ENCODE assay signal across 8 cellular contexts in the genomic region with DNA sequence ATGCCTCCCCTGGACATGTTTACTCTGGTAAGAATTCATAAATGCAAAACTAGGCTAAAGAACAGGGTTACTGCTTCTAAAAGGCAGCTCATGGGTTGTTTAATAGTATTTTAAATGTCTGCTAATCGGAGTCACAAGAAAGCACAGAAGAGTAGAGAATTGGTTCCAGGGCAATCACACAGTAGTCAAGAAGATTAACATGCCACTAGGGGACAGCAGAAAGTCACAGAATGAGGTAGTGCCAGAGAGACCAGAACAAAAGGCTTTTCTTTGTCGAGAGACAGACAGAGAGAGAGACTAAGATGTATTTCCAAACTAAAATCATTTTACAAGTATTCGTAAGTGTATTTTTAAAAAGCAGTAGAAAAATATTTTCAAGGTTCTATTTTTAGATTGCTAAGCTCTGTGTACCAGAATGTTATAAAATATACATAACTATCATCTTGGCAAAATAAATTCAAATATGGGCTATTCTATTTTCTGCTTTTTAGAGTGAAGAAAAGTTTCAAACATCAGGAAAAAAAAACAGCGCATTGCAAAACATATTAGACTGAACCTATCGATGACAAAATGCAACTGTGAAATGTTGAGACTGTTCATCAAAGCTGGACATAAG.
DNase-seq lines count a peak whose midpoint lies in the region; TF ChIP-seq lines count a peak whose summit lies in the region.

No MANE protein-coding gene starts in this region.

- no peak overlapping the region for H3K27ac Mint-ChIP-seq in activated CD4-positive, alpha-beta T cell treated with anti-CD3 and anti-CD28 coated beads, Interleukin-2, amount 10 ng/mL, durations not matched to agents 24 days and 14 days

- no peaks in the 10 kb centered on the region for H3K36me3 ChIP-seq in HEK293 (ENCODE audit: control insufficient read depth in 2 of 2, insufficient read depth in 1 of 2, low read length in 2 of 2)

- H3K27ac ChIP-seq in HEK293 (ENCODE audit: extremely low read depth, low read depth, low read length), result no peak overlapping the region
- H3K27ac ChIP-seq in epithelial cell of prostate, result no peak overlapping the region

- intact Hi-C loops in activated CD4-positive, alpha-beta T cell treated with anti-CD3 and anti-CD28 coated beads, Interleukin-2, amount 10 ng/mL, durations not matched to agents 24 days and 14 days (cut with micrococcal nuclease), result loop anchor here (5.0 kb wide), 1 partner anchor 1381 kb away; no protein-coding TSS in a partner anchor

- peaks cover 5% of the 10 kb centered on the region for H3K27me3 Mint-ChIP-seq in activated CD4-positive, alpha-beta T cell treated with anti-CD3 and anti-CD28 coated beads, Interleukin-2, amount 10 ng/mL, durations not matched to agents 24 days and 14 days

- H3K36me3 Mint-ChIP-seq in activated CD4-positive, alpha-beta T cell treated with anti-CD3 and anti-CD28 coated beads, Interleukin-2, amount 10 ng/mL, durations not matched to agents 24 days and 14 days (ENCODE audit: low read depth), result no peaks in the 10 kb centered on the region

- H3K4me3 Mint-ChIP-seq in activated CD4-positive, alpha-beta T cell treated with anti-CD3 and anti-CD28 coated beads, Interleukin-2, amount 10 ng/mL, durations not matched to agents 24 days and 14 days, result no peak overlapping the region

- H3K9me3 ChIP-seq in HEK293 (ENCODE audit: control insufficient read depth, insufficient read depth, low read depth, low read length), result no peaks in the 10 kb centered on the region

- H3K9me3 Mint-ChIP-seq in activated CD4-positive, alpha-beta T cell treated with anti-CD3 and anti-CD28 coated beads, Interleukin-2, amount 10 ng/mL, durations not matched to agents 24 days and 14 days, result no peaks in the 10 kb centered on the region

- H3K4me1 Mint-ChIP-seq in activated CD4-positive, alpha-beta T cell treated with anti-CD3 and anti-CD28 coated beads, Interleukin-2, amount 10 ng/mL, durations not matched to agents 24 days and 14 days, result no peaks in the 10 kb centered on the region

- CTCF ChIA-PET in HEK293 (lab: Yijun Ruan, JAX), result interaction anchor here (0.5 to 1.8 kb wide), 20 partner anchors 11 to 981 kb away, joined by 3 to 7 read pairs (median 3); no protein-coding TSS in a partner anchor

- POLR2A ChIA-PET in HEK293 (lab: Yijun Ruan, JAX), result no interaction called here

- peaks cover 14% of the 10 kb centered on the region; the same call in 1 of the 2 replicates for H3K4me1 ChIP-seq in HEK293 (ENCODE audit: control insufficient read depth, insufficient read depth, low read length)

- peak; percentile 81 for TF ChIP-seq CTCF in HEK293 (tag by site-specific recombination; IDR thresholded peaks at IDR 0.05)

- peak; percentile 61 for DNase-seq in activated CD4-positive, alpha-beta T cell treated with anti-CD3 and anti-CD28 coated beads, Interleukin-2, amount 10 ng/mL, durations not matched to agents 24 days and 14 days
- DNase-seq in activated CD4-positive, alpha-beta T cell treated with anti-CD3 and anti-CD28 coated beads, Interleukin-2, amount 50 U/mL, for 48 hours, result no peak
- DNase-seq in NCI-H1048 (lab: John Stamatoyannopoulos, UW) (peak; percentile 21), SIG-M5 treated with dmso at 0.1 percent for 504 hours (lab: John Stamatoyannopoulos, UW; ENCODE audit: unreplicated experiment) (peak; percentile 70), epithelial cell of prostate (ENCODE audit: low read depth, low spot score) (peak; percentile 8), middle frontal gyrus (ENCODE audit: extremely low spot score, low spot score) (peak; percentile 74)
- no peak for DNase-seq in activated T-cell treated with anti-CD3 and anti-CD28 coated beads, Interleukin-2, amount 50 U/mL, for 48 hours

- H3K4me3 ChIP-seq in HEK293 (ENCODE audit: low read depth, low read length), result no peak overlapping the region

TF ChIP-seq in HEK293, 187 proteins besides CTCF, POLR2A, EP300 and RAD21 (continues in another document):
- TF ChIP-seq, protein P1, sequence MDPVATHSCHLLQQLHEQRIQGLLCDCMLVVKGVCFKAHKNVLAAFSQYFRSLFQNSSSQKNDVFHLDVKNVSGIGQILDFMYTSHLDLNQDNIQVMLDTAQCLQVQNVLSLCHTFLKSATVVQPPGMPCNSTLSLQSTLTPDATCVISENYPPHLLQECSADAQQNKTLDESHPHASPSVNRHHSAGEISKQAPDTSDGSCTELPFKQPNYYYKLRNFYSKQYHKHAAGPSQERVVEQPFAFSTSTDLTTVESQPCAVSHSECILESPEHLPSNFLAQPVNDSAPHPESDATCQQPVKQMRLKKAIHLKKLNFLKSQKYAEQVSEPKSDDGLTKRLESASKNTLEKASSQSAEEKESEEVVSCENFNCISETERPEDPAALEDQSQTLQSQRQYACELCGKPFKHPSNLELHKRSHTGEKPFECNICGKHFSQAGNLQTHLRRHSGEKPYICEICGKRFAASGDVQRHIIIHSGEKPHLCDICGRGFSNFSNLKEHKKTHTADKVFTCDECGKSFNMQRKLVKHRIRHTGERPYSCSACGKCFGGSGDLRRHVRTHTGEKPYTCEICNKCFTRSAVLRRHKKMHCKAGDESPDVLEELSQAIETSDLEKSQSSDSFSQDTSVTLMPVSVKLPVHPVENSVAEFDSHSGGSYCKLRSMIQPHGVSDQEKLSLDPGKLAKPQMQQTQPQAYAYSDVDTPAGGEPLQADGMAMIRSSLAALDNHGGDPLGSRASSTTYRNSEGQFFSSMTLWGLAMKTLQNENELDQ (tag by site-specific recombination; IDR thresholded peaks at IDR 0.05; ENCODE audit: low read depth), result no peak
- peak; percentile 94 for TF ChIP-seq ZNF654 (tag by site-specific recombination; IDR thresholded peaks at IDR 0.05; ENCODE audit: low read depth)
- TF ChIP-seq, protein P2, sequence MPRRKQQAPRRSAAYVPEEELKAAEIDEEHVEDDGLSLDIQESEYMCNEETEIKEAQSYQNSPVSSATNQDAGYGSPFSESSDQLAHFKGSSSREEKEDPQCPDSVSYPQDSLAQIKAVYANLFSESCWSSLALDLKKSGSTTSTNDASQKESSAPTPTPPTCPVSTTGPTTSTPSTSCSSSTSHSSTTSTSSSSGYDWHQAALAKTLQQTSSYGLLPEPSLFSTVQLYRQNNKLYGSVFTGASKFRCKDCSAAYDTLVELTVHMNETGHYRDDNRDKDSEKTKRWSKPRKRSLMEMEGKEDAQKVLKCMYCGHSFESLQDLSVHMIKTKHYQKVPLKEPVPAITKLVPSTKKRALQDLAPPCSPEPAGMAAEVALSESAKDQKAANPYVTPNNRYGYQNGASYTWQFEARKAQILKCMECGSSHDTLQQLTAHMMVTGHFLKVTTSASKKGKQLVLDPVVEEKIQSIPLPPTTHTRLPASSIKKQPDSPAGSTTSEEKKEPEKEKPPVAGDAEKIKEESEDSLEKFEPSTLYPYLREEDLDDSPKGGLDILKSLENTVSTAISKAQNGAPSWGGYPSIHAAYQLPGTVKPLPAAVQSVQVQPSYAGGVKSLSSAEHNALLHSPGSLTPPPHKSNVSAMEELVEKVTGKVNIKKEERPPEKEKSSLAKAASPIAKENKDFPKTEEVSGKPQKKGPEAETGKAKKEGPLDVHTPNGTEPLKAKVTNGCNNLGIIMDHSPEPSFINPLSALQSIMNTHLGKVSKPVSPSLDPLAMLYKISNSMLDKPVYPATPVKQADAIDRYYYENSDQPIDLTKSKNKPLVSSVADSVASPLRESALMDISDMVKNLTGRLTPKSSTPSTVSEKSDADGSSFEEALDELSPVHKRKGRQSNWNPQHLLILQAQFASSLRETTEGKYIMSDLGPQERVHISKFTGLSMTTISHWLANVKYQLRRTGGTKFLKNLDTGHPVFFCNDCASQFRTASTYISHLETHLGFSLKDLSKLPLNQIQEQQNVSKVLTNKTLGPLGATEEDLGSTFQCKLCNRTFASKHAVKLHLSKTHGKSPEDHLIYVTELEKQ (tag by site-specific recombination; IDR thresholded peaks at IDR 0.05; ENCODE audit: borderline replicate concordance), result no peak
- no peak for TF ChIP-seq ZNF660 (tag by site-specific recombination; IDR thresholded peaks at IDR 0.05)
- TF ChIP-seq, protein P3, sequence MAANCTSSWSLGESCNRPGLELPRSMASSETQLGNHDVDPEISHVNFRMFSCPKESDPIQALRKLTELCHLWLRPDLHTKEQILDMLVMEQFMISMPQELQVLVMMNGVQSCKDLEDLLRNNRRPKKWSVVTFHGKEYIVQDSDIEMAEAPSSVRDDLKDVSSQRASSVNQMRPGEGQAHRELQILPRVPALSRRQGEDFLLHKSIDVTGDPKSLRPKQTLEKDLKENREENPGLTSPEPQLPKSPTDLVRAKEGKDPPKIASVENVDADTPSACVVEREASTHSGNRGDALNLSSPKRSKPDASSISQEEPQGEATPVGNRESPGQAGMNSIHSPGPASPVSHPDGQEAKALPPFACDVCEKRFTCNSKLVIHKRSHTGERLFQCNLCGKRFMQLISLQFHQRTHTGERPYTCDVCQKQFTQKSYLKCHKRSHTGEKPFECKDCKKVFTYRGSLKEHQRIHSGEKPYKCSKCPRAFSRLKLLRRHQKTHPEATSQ (tag by site-specific recombination; IDR thresholded peaks at IDR 0.05), result no peak
- no peak for TF ChIP-seq ZNF155 (tag by site-specific recombination; IDR thresholded peaks at IDR 0.05)
- no peak for TF ChIP-seq SALL2 (tag by site-specific recombination; IDR thresholded peaks at IDR 0.05; ENCODE audit: borderline replicate concordance)
- TF ChIP-seq OSR2 (tag by site-specific recombination; IDR thresholded peaks at IDR 0.05), result 0 out of 2 replicates have a peak, but pooled peaks have one; percentile 53
- TF ChIP-seq ZNF596 (tag by site-specific recombination; IDR thresholded peaks at IDR 0.05), result peak; percentile 65; the same call in 1 of the 2 replicates
- TF ChIP-seq, protein P4, sequence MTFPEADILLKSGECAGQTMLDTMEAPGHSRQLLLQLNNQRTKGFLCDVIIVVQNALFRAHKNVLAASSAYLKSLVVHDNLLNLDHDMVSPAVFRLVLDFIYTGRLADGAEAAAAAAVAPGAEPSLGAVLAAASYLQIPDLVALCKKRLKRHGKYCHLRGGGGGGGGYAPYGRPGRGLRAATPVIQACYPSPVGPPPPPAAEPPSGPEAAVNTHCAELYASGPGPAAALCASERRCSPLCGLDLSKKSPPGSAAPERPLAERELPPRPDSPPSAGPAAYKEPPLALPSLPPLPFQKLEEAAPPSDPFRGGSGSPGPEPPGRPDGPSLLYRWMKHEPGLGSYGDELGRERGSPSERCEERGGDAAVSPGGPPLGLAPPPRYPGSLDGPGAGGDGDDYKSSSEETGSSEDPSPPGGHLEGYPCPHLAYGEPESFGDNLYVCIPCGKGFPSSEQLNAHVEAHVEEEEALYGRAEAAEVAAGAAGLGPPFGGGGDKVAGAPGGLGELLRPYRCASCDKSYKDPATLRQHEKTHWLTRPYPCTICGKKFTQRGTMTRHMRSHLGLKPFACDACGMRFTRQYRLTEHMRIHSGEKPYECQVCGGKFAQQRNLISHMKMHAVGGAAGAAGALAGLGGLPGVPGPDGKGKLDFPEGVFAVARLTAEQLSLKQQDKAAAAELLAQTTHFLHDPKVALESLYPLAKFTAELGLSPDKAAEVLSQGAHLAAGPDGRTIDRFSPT (tag by site-specific recombination; IDR thresholded peaks at IDR 0.05), result no peak
- TF ChIP-seq ZNF24 (tag by site-specific recombination; IDR thresholded peaks at IDR 0.05), result no peak
- peak; percentile 49 for TF ChIP-seq PRDM1 (tag by site-specific recombination; IDR thresholded peaks at IDR 0.05)

Comparison
In these comparisons a context has a peak if more than half of its experiments do, and no peak if none do; other contexts are left out.
1. DNase-seq: peak in activated CD4-positive, alpha-beta T cell treated with anti-CD3 and anti-CD28 coated beads, Interleukin-2, amount 10 ng/mL, durations not matched to agents 24 days and 14 days (single experiment), NCI-H1048 (single experiment), SIG-M5 treated with dmso at 0.1 percent for 504 hours (single experiment), epithelial cell of prostate (single experiment) and middle frontal gyrus (single experiment); none in activated CD4-positive, alpha-beta T cell treated with anti-CD3 and anti-CD28 coated beads, Interleukin-2, amount 50 U/mL, for 48 hours (0 of 2) and activated T-cell treated with anti-CD3 and anti-CD28 coated beads, Interleukin-2, amount 50 U/mL, for 48 hours (0 of 2).